9 cellular contexts compared by ENCODE assay signal in the genomic region with DNA sequence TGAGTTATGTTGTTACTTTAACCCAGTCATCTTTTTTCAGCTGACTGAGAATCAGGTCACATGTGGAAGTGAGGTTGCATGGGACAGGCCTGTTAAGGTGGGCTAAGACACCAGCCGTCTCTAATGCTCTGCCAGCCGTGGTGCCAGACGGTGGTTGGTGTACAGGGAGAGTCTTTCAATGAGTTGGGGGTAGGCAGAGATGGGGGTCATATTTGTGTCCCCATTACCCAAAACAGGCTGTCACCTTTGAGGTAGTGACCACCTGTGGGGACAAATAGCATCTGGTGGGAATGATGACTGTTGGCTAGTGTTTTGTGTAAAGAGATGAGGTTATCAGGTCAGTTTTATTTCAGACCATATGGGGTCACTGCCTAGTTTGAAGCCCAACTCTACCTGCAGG. TPM values are rescaled to one million over a fixed set of nuclear protein-coding genes. Genes with fewer than 3 reads are reported as not detected.
DNase-seq lines count a peak whose midpoint lies in the region; ATAC-seq and TF ChIP-seq lines count a peak whose summit lies in the region.
"Had no signal": no experiment of that assay in that cellular context is flagged by ENCODE, and none has a peak within 500 bp of the region (broad histone marks: within the 10 kb centered on the region; RNA-seq: fewer than 3 reads in every experiment).

No MANE protein-coding gene starts in this region.

- H3K27ac ChIP-seq in OCI-LY3 (ENCODE audit: low read length) (peak overlapping the region; percentile 29; the same call in 1 of the 2 replicates), ectodermal cell (ENCODE audit: insufficient read depth, low read depth, low read length, poor library complexity, severe bottlenecking) (no peak overlapping the region), trophoblast cell (ENCODE audit: low read depth, low read length) (no peak overlapping the region)

- peak overlapping the region; percentile 35 for H3K4ac ChIP-seq in trophoblast cell (ENCODE audit: low read depth, low read length)

- DNase-seq in trophoblast cell: no peak
- no peak for DNase-seq in dermis blood vessel endothelial cell
- no peak for DNase-seq in stimulated activated naive CD4-positive, alpha-beta T cell treated with Interleukin-2 at 50 U/mL for 16 hours (lab: John Stamatoyannopoulos, UW)
- no peak for DNase-seq in NCI-H2107 (lab: John Stamatoyannopoulos, UW)
- DNase-seq: NCI-H345 had no signal

- H3K9ac ChIP-seq in OCI-LY3 (ENCODE audit: low read length) (peak overlapping the region; percentile 99; the same call in 1 of the 2 replicates), trophoblast cell (ENCODE audit: low read length) (no peak overlapping the region)

- peaks cover 50% of the 10 kb centered on the region for H4K20me1 ChIP-seq in OCI-LY3 (ENCODE audit: insufficient read depth, low read length)

- H3K4me1 ChIP-seq in OCI-LY3 (ENCODE audit: low read length): peaks cover 18% of the 10 kb centered on the region
- peaks cover 17% of the 10 kb centered on the region for H3K4me1 ChIP-seq in ectodermal cell (ENCODE audit: control insufficient read depth, insufficient read depth, low read length)
- peaks cover 12 to 31% of the 10 kb centered on the region in 2 experiments for H3K4me1 ChIP-seq in trophoblast cell (ENCODE audit: control insufficient read depth in 1 of 2, insufficient read depth in 2 of 2, low read length in 2 of 2)

- H2BK120ac ChIP-seq in trophoblast cell (ENCODE audit: insufficient read depth, low read length, poor library complexity): no peak overlapping the region

- H3K14ac ChIP-seq in trophoblast cell (ENCODE audit: low read length): no peak overlapping the region

- H2AFZ ChIP-seq in OCI-LY3 (ENCODE audit: low read depth, low read length) (no peak overlapping the region), trophoblast cell (ENCODE audit: insufficient read depth, low read length, poor library complexity) (no peak overlapping the region)

- H3K27me3 ChIP-seq in OCI-LY3 (ENCODE audit: low read depth, low read length) (peaks cover 10% of the 10 kb centered on the region), ectodermal cell (ENCODE audit: control insufficient read depth, insufficient read depth, low read length, poor library complexity, severe bottlenecking) (peaks cover 12% of the 10 kb centered on the region), trophoblast cell (ENCODE audit: insufficient read depth, low read length) (no peaks in the 10 kb centered on the region)

- no peak overlapping the region for H2BK5ac ChIP-seq in trophoblast cell (ENCODE audit: low read depth, low read length, poor library complexity)

- H3K4me3 ChIP-seq in GM08714 (ENCODE audit: low read length) (peak overlapping the region; percentile 97; the same call in 1 of the 2 replicates), OCI-LY3 (ENCODE audit: low read length) (peak overlapping the region; percentile 100), ectodermal cell (ENCODE audit: insufficient read depth, low read depth, low read length) (peak overlapping the region; percentile 8), trophoblast cell (ENCODE audit: low read depth, low read length) (no peak overlapping the region)

- no peaks in the 10 kb centered on the region for H3K9me3 ChIP-seq in OCI-LY3 (ENCODE audit: insufficient read depth, low read length)
- H3K9me3 ChIP-seq in ectodermal cell (ENCODE audit: control insufficient read depth, low read length): no peaks in the 10 kb centered on the region
- no peaks in the 10 kb centered on the region for H3K9me3 ChIP-seq in trophoblast cell (ENCODE audit: insufficient read depth, low read depth, low read length)

- no peak overlapping the region for H3K23ac ChIP-seq in trophoblast cell (ENCODE audit: low read length)

- WGBS in ectodermal cell, 2 experiments: 96 to 99% methylated on average over 3 of the region's 3 CpGs
- no CpG with 5 or more reads among the region's 3 CpGs for WGBS in trophoblast cell (ENCODE audit: extremely low coverage, insufficient coverage, insufficient read length)

- peaks cover 8% of the 10 kb centered on the region for H3K79me1 ChIP-seq in trophoblast cell (ENCODE audit: low read length)

- H2BK12ac ChIP-seq in trophoblast cell (ENCODE audit: low read length): no peak overlapping the region

- no peak overlapping the region for H2AK5ac ChIP-seq in trophoblast cell (ENCODE audit: low read length)

- H3K18ac ChIP-seq in trophoblast cell (ENCODE audit: low read length): no peak overlapping the region

- no peak overlapping the region for H4K8ac ChIP-seq in trophoblast cell (ENCODE audit: low read depth, low read length)

- TF ChIP-seq CTCF in OCI-LY3 (IDR thresholded peaks at IDR 0.05; ENCODE audit: low read depth, low read length): no peak

- no peak overlapping the region for H4K12ac ChIP-seq in trophoblast cell (ENCODE audit: low read depth, low read length)

- H3K36me3 ChIP-seq in OCI-LY3 (replicated peaks; ENCODE audit: low read depth, low read length): peaks cover 45% of the 10 kb centered on the region
- H3K36me3 ChIP-seq in ectodermal cell (ENCODE audit: control insufficient read depth, insufficient read depth, low read length): peaks cover 32% of the 10 kb centered on the region
- peaks cover 37 to 47% of the 10 kb centered on the region in 2 experiments for H3K36me3 ChIP-seq in trophoblast cell (ENCODE audit: control insufficient read depth in 1 of 2, insufficient read depth in 2 of 2, low read length in 2 of 2)

- no peak for ATAC-seq in HG02759 (IDR thresholded peaks at IDR 0.05; ENCODE audit: unreplicated experiment)

- no peak overlapping the region for H4K91ac ChIP-seq in trophoblast cell (ENCODE audit: low read depth, low read length)

- H3K79me2 ChIP-seq in OCI-LY3 (ENCODE audit: low read length) (peaks cover 51% of the 10 kb centered on the region), trophoblast cell (ENCODE audit: control insufficient read depth, insufficient read depth, low read length, poor library complexity) (peaks cover 11% of the 10 kb centered on the region)

- H3K4me2 ChIP-seq in OCI-LY3 (ENCODE audit: low read length): peak overlapping the region; percentile 91
- H3K4me2 ChIP-seq in trophoblast cell (ENCODE audit: low read length): peak overlapping the region; percentile 81

RNA-seq across cellular contexts. Expression of a gene that starts 1.8 kb away (rescaled TPM):
- polyA plus RNA-seq in ectodermal cell (2013, experiment 1 of 4): 1,641 TPM
- 1,586 TPM for polyA plus RNA-seq in ectodermal cell (2013, experiment 2 of 4)
- 2,012 TPM for polyA plus RNA-seq in ectodermal cell (2013, experiment 3 of 4)
- 2,173 TPM for polyA plus RNA-seq in ectodermal cell (2013, experiment 4 of 4)
- polyA plus RNA-seq in trophoblast cell (2013): 3,156 and 3,255 TPM in 2 replicates
- total RNA-seq in dermis blood vessel endothelial cell: 625 and 929 TPM in 2 replicates

RNA-seq across cellular contexts. Expression of a gene that starts 8.1 kb away (rescaled TPM):
- 4.7 TPM for polyA plus RNA-seq in ectodermal cell (2013, experiment 1 of 4)
- 4.2 TPM for polyA plus RNA-seq in ectodermal cell (2013, experiment 2 of 4)
- polyA plus RNA-seq in ectodermal cell (2013, experiment 3 of 4): 5.3 TPM
- polyA plus RNA-seq in ectodermal cell (2013, experiment 4 of 4): 5.5 TPM
- 2.8 and 3.0 TPM in 2 replicates for polyA plus RNA-seq in trophoblast cell (2013)
- 0.70 and 2.2 TPM in 2 replicates for total RNA-seq in dermis blood vessel endothelial cell
